In genomic region chr1:150974580-150975478, GRCh38 we compare ENCODE assay signal across 8 cellular contexts. TPM values are rescaled to one million over a fixed set of nuclear protein-coding genes. Genes with fewer than 3 reads are reported as not detected.
DNase-seq lines count a peak whose midpoint lies in the region; ATAC-seq and TF ChIP-seq lines count a peak whose summit lies in the region.

TSS of gene CERS2 (minus strand) at chr1:150974835. CDS start at chr1:150969090, 5,745 bp downstream.

- H3K9ac ChIP-seq in BLaER1 treated with 17β-estradiol and CSF1 and Interleukin-3, amounts not matched to agents 10 nM and 100 nM: peak within 1 kb of the TSS; percentile 95 to 100 (median 98)

- BruUV-seq in Panc1 (replicated peaks; lab: Mats Ljungman, UMichigan): no TSS peak

- CTCF ChIA-PET in Panc1 (lab: Charles Lee): interaction anchor here (0.7 kb wide), 1 partner anchor 42 kb away, joined by 7 read pairs; no protein-coding TSS in a partner anchor

- H3K27ac Mint-ChIP-seq in naive thymus-derived CD8-positive, alpha-beta T cell: peak within 1 kb of the TSS; percentile 92 to 95 (median 93)

- H3K4me2 ChIP-seq in BLaER1 treated with 17β-estradiol and CSF1 and Interleukin-3, amounts not matched to agents 10 nM and 100 nM: peak within 1 kb of the TSS; percentile 94 to 100 (median 98)

- intact Hi-C loops in Panc1 (cut with micrococcal nuclease; ENCODE audit: unreplicated experiment): no loop called here

- no peaks in the 10 kb centered on the region for H3K36me3 Mint-ChIP-seq in naive thymus-derived CD8-positive, alpha-beta T cell

- peaks cover 34 to 82% (median 78%) of the 10 kb centered on the region in 4 donors for H3K4me1 Mint-ChIP-seq in naive thymus-derived CD8-positive, alpha-beta T cell

- DNase-seq in HT-29 (ENCODE audit: low spot score) (peak; percentile 76), Panc1 (ENCODE audit: low read depth, low spot score) (no peak), fibroblast of gingiva (ENCODE audit: low read depth) (peak; percentile 80)
- DNase-seq in activated T-helper 1 cell treated with anti-CD3 and anti-CD28 coated beads, Interleukin-2, amount 50 U/mL, for 16 hours (ENCODE audit: low read depth in 1 of 2, low spot score in 1 of 2): peak; percentile 61 to 65
- peak; percentile 65 to 88 (median 76) for DNase-seq in naive thymus-derived CD8-positive, alpha-beta T cell
- peak; percentile 63 for DNase-seq in stimulated activated naive CD4-positive, alpha-beta T cell treated with Interleukin-2 at 50 U/mL for 16 hours (lab: John Stamatoyannopoulos, UW)

- peaks cover 35 to 41% (median 38%) of the 10 kb centered on the region in 11 experiments for H4K20me1 ChIP-seq in BLaER1 treated with 17β-estradiol and CSF1 and Interleukin-3, amounts not matched to agents 10 nM and 100 nM

- peak within 1 kb of the TSS; percentile 93 to 99 (median 97) for H3K27ac ChIP-seq in BLaER1 treated with 17β-estradiol and CSF1 and Interleukin-3, amounts not matched to agents 10 nM and 100 nM
- H3K27ac ChIP-seq in Panc1 (ENCODE audit: low read length): peak within 1 kb of the TSS; percentile 98

- peak; percentile 53 for ATAC-seq in GM19372 (IDR thresholded peaks at IDR 0.05; ENCODE audit: low read depth, unreplicated experiment)
- peak; percentile 67 for ATAC-seq in Panc1
- ATAC-seq in naive thymus-derived CD8-positive, alpha-beta T cell: peak; percentile 67 to 74

- H3K9me3 Mint-ChIP-seq in naive thymus-derived CD8-positive, alpha-beta T cell: no peaks in the 10 kb centered on the region

- peaks cover 72 to 83% (median 79%) of the 10 kb centered on the region in 10 experiments for H3K4me1 ChIP-seq in BLaER1 treated with 17β-estradiol and CSF1 and Interleukin-3, amounts not matched to agents 10 nM and 100 nM
- peaks cover 70% of the 10 kb centered on the region for H3K4me1 ChIP-seq in Panc1 (ENCODE audit: control insufficient read depth, insufficient read depth, low read length)

- H3K27me3 Mint-ChIP-seq in naive thymus-derived CD8-positive, alpha-beta T cell: no peaks in the 10 kb centered on the region

- peak within 1 kb of the TSS; percentile 79 to 96 (median 89) for H3K4me3 ChIP-seq in BLaER1 treated with 17β-estradiol and CSF1 and Interleukin-3, amounts not matched to agents 10 nM and 100 nM
- peak within 1 kb of the TSS; percentile 81 to 89 for H3K4me3 ChIP-seq in Panc1 (ENCODE audit: low read depth in 2 of 2, low read length in 2 of 2)

- in situ Hi-C loops in Panc1 (cut with HindIII; ENCODE audit: low pct_unique_long_range_greater_than_20kb, low sequenced_read_pairs): no loop called here

- TF ChIP-seq CTCF in Panc1 (IDR thresholded peaks at IDR 0.05): no peak

- no peaks in the 10 kb centered on the region for H3K27me3 ChIP-seq in BLaER1 treated with 17β-estradiol and CSF1 and Interleukin-3, amounts not matched to agents 10 nM and 100 nM
- no peaks in the 10 kb centered on the region for H3K27me3 ChIP-seq in Panc1 (ENCODE audit: control insufficient read depth, insufficient read depth, low read length)

- POLR2A ChIA-PET in Panc1 (lab: Charles Lee): interaction anchor here (0.6 kb wide), 1 partner anchor 587 kb away, joined by 4 read pairs; no protein-coding TSS in a partner anchor
- POLR2A ChIA-PET in naive thymus-derived CD8-positive, alpha-beta T cell (lab: Charles Lee): interaction anchor here (0.5 to 4.5 kb wide), 17 partner anchors 8 to 613 kb away, joined by 3 to 32 read pairs (median 5); partner anchors contain the start of genes ENSA, MINDY1, SETDB1 and TNFAIP8L2

- H3K36me3 ChIP-seq in BLaER1 treated with 17β-estradiol and CSF1 and Interleukin-3, amounts not matched to agents 10 nM and 100 nM: peaks cover 0 to 31% (median 21%) of the 10 kb centered on the region in 11 experiments; a peak in 17 of 22 replicates
- no peaks in the 10 kb centered on the region; the same call in 1 of the 2 replicates for H3K36me3 ChIP-seq in Panc1 (ENCODE audit: control insufficient read depth, insufficient read depth, low read length)

- H3K9me3 ChIP-seq in BLaER1 treated with 17β-estradiol and CSF1 and Interleukin-3, amounts not matched to agents 10 nM and 100 nM (replicated peaks in 1 of 11): no peaks in the 10 kb centered on the region
- H3K9me3 ChIP-seq in Panc1 (ENCODE audit: control insufficient read depth, insufficient read depth, low read depth, low read length): no peaks in the 10 kb centered on the region

- peak within 1 kb of the TSS; percentile 82 to 93 (median 90) for H3K4me3 Mint-ChIP-seq in naive thymus-derived CD8-positive, alpha-beta T cell

RNA-seq across cellular contexts. Expression of gene CERS2, which starts in this region (rescaled TPM):
- 152 and 162 TPM in 2 replicates for total RNA-seq in HT-29 (2014; rRNA removed; shearing (Covaris generic))
- 348 TPM for total RNA-seq in Panc1 (2021; ENCODE audit: unreplicated experiment)
- 277 TPM for polyA plus RNA-seq in Panc1 (2012; ENCODE audit: insufficient read length)
- 100 to 1,000 TPM; 142 to 143 TPM for total RNA-seq in naive thymus-derived CD8-positive, alpha-beta T cell
- polyA plus RNA-seq in naive thymus-derived CD8-positive, alpha-beta T cell: 100 to 1,000 TPM; 110 to 129 (median 118) TPM
